12 cellular contexts compared by ENCODE assay signal in genomic region chr17:57406981-57407286, GRCh38.
DNase-seq lines count a peak whose midpoint lies in the region; ATAC-seq and FAIRE-seq lines count a peak whose summit lies in the region.
"Had no signal": no experiment of that assay in that cellular context is flagged by ENCODE, and none has a peak within 500 bp of the region (broad histone marks: within the 10 kb centered on the region; RNA-seq: fewer than 3 reads in every experiment).

No MANE protein-coding gene starts in this region.

- POLR2A ChIA-PET in activated CD4-positive, alpha-beta memory T cell treated with anti-CD3 and anti-CD28 coated beads for 36 hours (lab: Charles Lee), result interaction anchor here (0.8 kb wide), 1 partner anchor 149 kb away, joined by 3 read pairs; no protein-coding TSS in a partner anchor
- POLR2A ChIA-PET in activated CD4-positive, alpha-beta memory T cell treated with anti-CD3 and anti-CD28 coated beads, Interleukin-2, amount 10 ng/mL, durations not matched to agents 7 days and 5 days (lab: Charles Lee), result no interaction called here

- peaks cover 42% of the 10 kb centered on the region for H3K4me1 Mint-ChIP-seq in activated CD4-positive, alpha-beta memory T cell treated with anti-CD3 and anti-CD28 coated beads for 36 hours (ENCODE audit: low read depth)
- H3K4me1 Mint-ChIP-seq in activated CD4-positive, alpha-beta memory T cell treated with anti-CD3 and anti-CD28 coated beads, Interleukin-2, amount 10 ng/mL, durations not matched to agents 7 days and 5 days, result peaks cover 27% of the 10 kb centered on the region
- H3K4me1 Mint-ChIP-seq in T-helper 17 cell, result peaks cover 48% of the 10 kb centered on the region
- peaks cover 32 to 50% of the 10 kb centered on the region in 2 donors for H3K4me1 Mint-ChIP-seq in stimulated activated naive B cell treated with anti-CD40 and anti-IgM and Interleukin-4, amounts not matched to agents 10 μg/mL and 1 μg/mL and 100 μg/mL, for 72 hours

- peaks cover 12% of the 10 kb centered on the region for H3K36me3 Mint-ChIP-seq in activated CD4-positive, alpha-beta memory T cell treated with anti-CD3 and anti-CD28 coated beads for 36 hours
- H3K36me3 Mint-ChIP-seq in activated CD4-positive, alpha-beta memory T cell treated with anti-CD3 and anti-CD28 coated beads, Interleukin-2, amount 10 ng/mL, durations not matched to agents 7 days and 5 days (ENCODE audit: low read depth), result peaks cover 24% of the 10 kb centered on the region
- peaks cover 4% of the 10 kb centered on the region for H3K36me3 Mint-ChIP-seq in T-helper 17 cell (ENCODE audit: low read depth)
- peaks cover 29 to 51% of the 10 kb centered on the region in 2 donors for H3K36me3 Mint-ChIP-seq in stimulated activated naive B cell treated with anti-CD40 and anti-IgM and Interleukin-4, amounts not matched to agents 10 μg/mL and 1 μg/mL and 100 μg/mL, for 72 hours

- no peak overlapping the region for H3K4me3 ChIP-seq in iPS-18a (ENCODE audit: low read length)

- peaks cover 44% of the 10 kb centered on the region for H3K4me1 ChIP-seq in iPS-18a (ENCODE audit: control insufficient read depth, low read depth, low read length)

- H3K9ac ChIP-seq in iPS-18a (ENCODE audit: low read length), result peak overlapping the region; percentile 3

- no peak for ATAC-seq in T-helper 17 cell
- no peak for ATAC-seq in stimulated activated naive B cell treated with anti-CD40 and anti-IgM and Interleukin-4, amounts not matched to agents 10 μg/mL and 1 μg/mL and 100 μg/mL, for 72 hours (replicated peaks)
- no peak for ATAC-seq in GM18868 (IDR thresholded peaks at IDR 0.05; ENCODE audit: unreplicated experiment)

- no peak for FAIRE-seq in RCC 7860 (lab: Jason Lieb, UNC)
- FAIRE-seq: bronchial epithelial cell, small intestine had no signal

- peak; percentile 25 for DNase-seq in activated CD4-positive, alpha-beta memory T cell treated with anti-CD3 and anti-CD28 coated beads for 36 hours
- DNase-seq in activated CD4-positive, alpha-beta memory T cell treated with anti-CD3 and anti-CD28 coated beads, Interleukin-2, amount 10 ng/mL, durations not matched to agents 7 days and 5 days, result no peak
- no peak for DNase-seq in T-helper 17 cell
- DNase-seq in stimulated activated naive B cell treated with anti-CD40 and anti-IgM and Interleukin-4, amounts not matched to agents 10 μg/mL and 1 μg/mL and 100 μg/mL, for 72 hours, result no peak
- DNase-seq in MV-4-11 (lab: John Stamatoyannopoulos, UW), result no peak
- DNase-seq in RCC 7860 (ENCODE audit: low spot score), result no peak
- DNase-seq: GDM1, GOT3 had no signal

- H3K9me3 Mint-ChIP-seq in activated CD4-positive, alpha-beta memory T cell treated with anti-CD3 and anti-CD28 coated beads for 36 hours, result no peaks in the 10 kb centered on the region
- H3K9me3 Mint-ChIP-seq in activated CD4-positive, alpha-beta memory T cell treated with anti-CD3 and anti-CD28 coated beads, Interleukin-2, amount 10 ng/mL, durations not matched to agents 7 days and 5 days, result no peaks in the 10 kb centered on the region
- H3K9me3 Mint-ChIP-seq in stimulated activated naive B cell treated with anti-CD40 and anti-IgM and Interleukin-4, amounts not matched to agents 10 μg/mL and 1 μg/mL and 100 μg/mL, for 72 hours, result no peaks in the 10 kb centered on the region

- H3K27ac Mint-ChIP-seq in activated CD4-positive, alpha-beta memory T cell treated with anti-CD3 and anti-CD28 coated beads for 36 hours, result no peak overlapping the region
- no peak overlapping the region for H3K27ac Mint-ChIP-seq in activated CD4-positive, alpha-beta memory T cell treated with anti-CD3 and anti-CD28 coated beads, Interleukin-2, amount 10 ng/mL, durations not matched to agents 7 days and 5 days
- H3K27ac Mint-ChIP-seq in T-helper 17 cell, result peak overlapping the region; percentile 68
- peak overlapping the region; percentile 80 for H3K27ac Mint-ChIP-seq in stimulated activated naive B cell treated with anti-CD40 and anti-IgM and Interleukin-4, amounts not matched to agents 10 μg/mL and 1 μg/mL and 100 μg/mL, for 72 hours

- H3K9me3 ChIP-seq in T-helper 17 cell (ENCODE audit: control insufficient read depth, low read length, poor library complexity, severe bottlenecking) (no peaks in the 10 kb centered on the region), iPS-18a (ENCODE audit: control insufficient read depth, low read depth, low read length) (no peaks in the 10 kb centered on the region)

- peaks cover 3% of the 10 kb centered on the region for H3K36me3 ChIP-seq in iPS-18a (ENCODE audit: control insufficient read depth, low read depth, low read length)

- H3K27ac ChIP-seq in iPS-18a (ENCODE audit: low read length), result peak overlapping the region; percentile 49

- H3K27me3 ChIP-seq in iPS-18a (ENCODE audit: control insufficient read depth, insufficient read depth, low read length), result no peaks in the 10 kb centered on the region

- H3K27me3 Mint-ChIP-seq in activated CD4-positive, alpha-beta memory T cell treated with anti-CD3 and anti-CD28 coated beads for 36 hours, result no peaks in the 10 kb centered on the region
- H3K27me3 Mint-ChIP-seq in activated CD4-positive, alpha-beta memory T cell treated with anti-CD3 and anti-CD28 coated beads, Interleukin-2, amount 10 ng/mL, durations not matched to agents 7 days and 5 days, result no peaks in the 10 kb centered on the region
- no peaks in the 10 kb centered on the region for H3K27me3 Mint-ChIP-seq in T-helper 17 cell
- H3K27me3 Mint-ChIP-seq in stimulated activated naive B cell treated with anti-CD40 and anti-IgM and Interleukin-4, amounts not matched to agents 10 μg/mL and 1 μg/mL and 100 μg/mL, for 72 hours, result no peaks in the 10 kb centered on the region

- intact Hi-C loops in activated CD4-positive, alpha-beta memory T cell treated with anti-CD3 and anti-CD28 coated beads for 36 hours (cut with micrococcal nuclease), result no loop called here

- CTCF ChIA-PET in activated CD4-positive, alpha-beta memory T cell treated with anti-CD3 and anti-CD28 coated beads for 36 hours (lab: Charles Lee), result interaction anchor here (1.3 to 2.9 kb wide), 4 partner anchors 14 to 341 kb away, joined by 4 to 12 read pairs (median 6); no protein-coding TSS in a partner anchor
- CTCF ChIA-PET in activated CD4-positive, alpha-beta memory T cell treated with anti-CD3 and anti-CD28 coated beads, Interleukin-2, amount 10 ng/mL, durations not matched to agents 7 days and 5 days (lab: Charles Lee), result interaction anchor here (1.2 to 1.5 kb wide), 2 partner anchors 162 to 164 kb away, joined by 3 to 6 read pairs; no protein-coding TSS in a partner anchor

- no peak overlapping the region for H3K4me3 Mint-ChIP-seq in activated CD4-positive, alpha-beta memory T cell treated with anti-CD3 and anti-CD28 coated beads for 36 hours
- no peak overlapping the region for H3K4me3 Mint-ChIP-seq in activated CD4-positive, alpha-beta memory T cell treated with anti-CD3 and anti-CD28 coated beads, Interleukin-2, amount 10 ng/mL, durations not matched to agents 7 days and 5 days
- H3K4me3 Mint-ChIP-seq in T-helper 17 cell, result peak overlapping the region; percentile 57
- peak overlapping the region in 1 of 2 donors; percentile 23 for H3K4me3 Mint-ChIP-seq in stimulated activated naive B cell treated with anti-CD40 and anti-IgM and Interleukin-4, amounts not matched to agents 10 μg/mL and 1 μg/mL and 100 μg/mL, for 72 hours

Comparison
In these comparisons a context has a peak if more than half of its experiments do, and no peak if none do; other contexts are left out.
1. H3K27ac Mint-ChIP-seq: peak in T-helper 17 cell (single experiment) and stimulated activated naive B cell treated with anti-CD40 and anti-IgM and Interleukin-4, amounts not matched to agents 10 μg/mL and 1 μg/mL and 100 μg/mL, for 72 hours (single experiment); none in activated CD4-positive, alpha-beta memory T cell treated with anti-CD3 and anti-CD28 coated beads for 36 hours (single experiment) and activated CD4-positive, alpha-beta memory T cell treated with anti-CD3 and anti-CD28 coated beads, Interleukin-2, amount 10 ng/mL, durations not matched to agents 7 days and 5 days (single experiment).